ENCODE assay signal across 8 cellular contexts in the genomic region with DNA sequence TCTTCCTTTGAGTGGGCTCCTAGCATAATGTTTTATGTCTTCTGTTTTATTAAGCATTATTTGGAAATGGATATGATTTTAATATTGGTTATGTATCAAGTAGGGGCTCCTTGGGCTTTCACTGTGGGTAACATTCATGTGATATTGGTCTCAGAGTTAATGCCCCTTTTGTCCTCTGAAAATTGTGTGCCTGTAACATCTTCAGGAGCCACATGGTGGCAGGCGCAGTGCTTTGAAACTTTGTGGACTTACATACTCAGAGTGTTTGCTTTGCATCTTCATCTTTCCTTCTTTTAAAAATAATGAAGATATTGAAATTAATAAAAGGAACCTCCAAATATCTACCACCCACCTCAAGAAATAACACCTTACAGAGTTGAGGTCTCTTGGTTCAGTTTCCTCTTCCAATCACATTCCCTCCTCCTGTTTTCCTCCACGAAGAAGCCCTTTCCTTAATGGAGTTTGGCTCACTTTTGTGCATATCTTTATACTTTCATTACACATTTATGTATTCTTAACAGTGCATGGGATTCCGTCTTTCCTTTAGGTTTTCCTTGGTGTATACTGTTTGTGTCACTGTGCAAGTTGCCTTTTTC.
DNase-seq lines count a peak whose midpoint lies in the region; ATAC-seq lines count a peak whose summit lies in the region.

No MANE protein-coding gene starts in this region.

- no peak for DNase-seq in Right ventricle myocardium inferior (ENCODE audit: missing footprints)
- DNase-seq in cardiac septum (ENCODE audit: low spot score): no peak
- DNase-seq in NCI-H2196 treated with DMSO at 0.1 percent for 48 hours (lab: John Stamatoyannopoulos, UW; ENCODE audit: unreplicated experiment): peak; percentile 30
- peak; percentile 83 for DNase-seq in activated effector memory CD4-positive, alpha-beta T cell treated with anti-CD3 and anti-CD28 coated beads, Interleukin-2, amount 50 U/mL, for 16 hours
- peak; percentile 33 for DNase-seq in left cardiac atrium
- DNase-seq in stimulated activated CD4-positive, alpha-beta T cell treated with anti-CD3 and anti-CD28 coated beads, Interleukin-4, amount 100 ng/mL, for 24 hours: peak; percentile 46
- DNase-seq in AG20443 (ENCODE audit: low spot score): no peak

- intact Hi-C loops in Right ventricle myocardium inferior (cut with DNase I) (loop anchor here (1.0 kb wide), 1 partner anchor 28 kb away; no protein-coding TSS in a partner anchor), cardiac septum (cut with DNase I) (loop anchor here (2.0 to 5.0 kb wide), 2 partner anchors 29 to 109 kb away; partner anchors contain the start of gene RANBP2), left cardiac atrium (cut with DNase I) (loop anchor here in 1 of 2 donors (5.0 kb wide), 1 partner anchor 34 kb away; no protein-coding TSS in a partner anchor)

- peak; percentile 55 for ATAC-seq in Right ventricle myocardium inferior
- ATAC-seq in left cardiac atrium: peak; percentile 44 to 54
- ATAC-seq in esophagus mucosa: no peak

Comparison
In these comparisons a context has a peak if more than half of its experiments do, and no peak if none do; other contexts are left out.
1. DNase-seq: peak in NCI-H2196 treated with DMSO at 0.1 percent for 48 hours (single experiment), activated effector memory CD4-positive, alpha-beta T cell treated with anti-CD3 and anti-CD28 coated beads, Interleukin-2, amount 50 U/mL, for 16 hours (single experiment), left cardiac atrium (single experiment) and stimulated activated CD4-positive, alpha-beta T cell treated with anti-CD3 and anti-CD28 coated beads, Interleukin-4, amount 100 ng/mL, for 24 hours (single experiment); none in Right ventricle myocardium inferior (single experiment), cardiac septum (single experiment) and AG20443 (single experiment).